Comparison of ENCODE assay signal across 9 cellular contexts in the genomic region with DNA sequence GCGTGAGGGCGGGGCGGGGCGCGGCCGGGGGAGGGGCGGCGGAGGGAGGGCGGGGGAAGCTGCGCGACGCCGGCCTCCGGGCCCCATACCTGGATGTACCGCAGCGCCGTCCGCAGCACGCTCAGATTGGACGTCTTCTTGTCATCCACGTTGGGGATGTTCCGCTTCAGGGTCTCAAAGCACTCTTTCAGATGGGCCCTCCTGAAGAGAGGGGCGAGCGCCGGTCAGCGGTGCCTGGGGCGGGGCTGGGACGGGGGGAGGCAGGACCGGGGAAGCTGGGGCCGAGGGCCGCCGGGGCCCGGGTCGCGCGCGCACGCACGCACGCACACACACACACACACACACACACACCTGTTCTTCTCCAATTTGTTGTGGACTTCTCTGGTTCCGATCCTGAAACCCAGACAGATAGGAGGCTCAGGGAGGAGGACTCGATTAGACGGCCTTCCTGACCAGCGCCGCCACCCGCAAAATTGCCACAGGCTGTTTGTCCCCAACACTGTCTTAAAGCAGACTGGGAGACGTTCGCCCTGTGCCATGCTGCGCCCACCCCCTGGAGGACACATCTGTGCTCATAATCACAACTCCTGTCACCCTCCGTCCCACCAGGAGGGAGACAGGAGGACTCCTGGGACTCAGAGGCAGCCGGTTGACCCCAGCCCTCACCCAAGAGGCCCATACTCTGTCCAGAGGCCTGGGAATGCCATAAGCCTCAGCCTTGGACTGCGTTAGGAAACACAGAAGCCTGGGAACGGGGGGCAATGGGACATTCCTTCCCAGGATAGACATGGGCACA. TPM values are rescaled to one million over a fixed set of nuclear protein-coding genes. Genes with fewer than 3 reads are reported as not detected.
DNase-seq lines count a peak whose midpoint lies in the region; ATAC-seq, FAIRE-seq and TF ChIP-seq lines count a peak whose summit lies in the region.
"Had no signal": no experiment of that assay in that cellular context is flagged by ENCODE, and none has a peak within 500 bp of the region (broad histone marks: within the 10 kb centered on the region; RNA-seq: fewer than 3 reads in every experiment).

No MANE protein-coding gene starts in this region.

- peaks cover 69% of the 10 kb centered on the region for H3K4me1 Mint-ChIP-seq in activated CD4-positive, alpha-beta T cell treated with anti-CD3 and anti-CD28 coated beads, Interleukin-2, amount 10 ng/mL, durations not matched to agents 7 days and 5 days
- peaks cover 44% of the 10 kb centered on the region for H3K4me1 Mint-ChIP-seq in astrocyte (ENCODE audit: low read depth, unreplicated experiment)

- POLR2A ChIA-PET in activated CD4-positive, alpha-beta T cell treated with anti-CD3 and anti-CD28 coated beads, Interleukin-2, amount 10 ng/mL, durations not matched to agents 7 days and 5 days (lab: Charles Lee), result interaction anchor here (0.5 kb wide), 1 partner anchor 9 kb away, joined by 4 read pairs; no protein-coding TSS in a partner anchor

- no peaks in the 10 kb centered on the region for H3K9me3 ChIP-seq in astrocyte (ENCODE audit: insufficient read depth, low read depth, low read length)
- no peaks in the 10 kb centered on the region for H3K9me3 ChIP-seq in liver (ENCODE audit: control insufficient read depth in 4 of 4, low read length in 3 of 4)
- no peaks in the 10 kb centered on the region for H3K9me3 ChIP-seq in tibial artery

- no peaks in the 10 kb centered on the region for H3K27me3 ChIP-seq in astrocyte (ENCODE audit: insufficient read depth, low read length)
- no peaks in the 10 kb centered on the region for H3K27me3 ChIP-seq in liver (ENCODE audit: control insufficient read depth in 4 of 4, insufficient read depth in 4 of 4, low read length in 3 of 4)
- H3K27me3 ChIP-seq in tibial artery, result no peaks in the 10 kb centered on the region

- H3K4me3 Mint-ChIP-seq in activated CD4-positive, alpha-beta T cell treated with anti-CD3 and anti-CD28 coated beads, Interleukin-2, amount 10 ng/mL, durations not matched to agents 7 days and 5 days, result peak overlapping the region; percentile 75
- peak overlapping the region; percentile 83 for H3K4me3 Mint-ChIP-seq in astrocyte (ENCODE audit: unreplicated experiment)

- H3K4me1 ChIP-seq in astrocyte (ENCODE audit: insufficient read depth, low read length) (peaks cover 59% of the 10 kb centered on the region), liver (ENCODE audit: control insufficient read depth in 4 of 4, insufficient read depth in 4 of 4, low read length in 3 of 4) (peaks cover 16 to 51% (median 37%) of the 10 kb centered on the region in 4 donors), tibial artery (peaks cover 18 to 79% (median 67%) of the 10 kb centered on the region in 4 donors)

- ATAC-seq in HG03025 (IDR thresholded peaks at IDR 0.05; ENCODE audit: low FRiP score, unreplicated experiment) (no peak), GM19467 (IDR thresholded peaks at IDR 0.05; ENCODE audit: unreplicated experiment) (no peak)

- DNase-seq in activated CD4-positive, alpha-beta T cell treated with anti-CD3 and anti-CD28 coated beads, Interleukin-2, amount 10 ng/mL, durations not matched to agents 7 days and 5 days, result peak; percentile 28
- DNase-seq in activated CD4-positive, alpha-beta T cell treated with anti-CD3 and anti-CD28 coated beads, Interleukin-2, amount 50 U/mL, for 4 hours, result no peak
- DNase-seq in astrocyte (ENCODE audit: low read depth) (no peak), tibial artery (no peak), iPS-NIHi11 (ENCODE audit: low spot score) (no peak)

- FAIRE-seq in astrocyte (lab: Jason Lieb, UNC), result no peak
- FAIRE-seq: G401.6 had no signal

- H3K36me3 Mint-ChIP-seq in activated CD4-positive, alpha-beta T cell treated with anti-CD3 and anti-CD28 coated beads, Interleukin-2, amount 10 ng/mL, durations not matched to agents 7 days and 5 days (ENCODE audit: low read depth), result peaks cover 15% of the 10 kb centered on the region
- H3K36me3 Mint-ChIP-seq in astrocyte (ENCODE audit: low read depth, unreplicated experiment), result peaks cover 1% of the 10 kb centered on the region

- intact Hi-C loops in tibial artery (cut with DNase I; ENCODE audit: low total_unique reads), result no loop called here

- H4K20me1 ChIP-seq in astrocyte (ENCODE audit: insufficient read depth, low read length), result peaks cover 54% of the 10 kb centered on the region

- WGBS in liver, result 39% methylated on average over 53 of the region's 53 CpGs

- H3K4me3 ChIP-seq in astrocyte (ENCODE audit: insufficient read depth, low read depth, low read length) (peak overlapping the region; percentile 31), liver (ENCODE audit: low read depth in 1 of 3, low read length in 3 of 3) (peak overlapping the region in 1 of 3 donors; percentile 68), tibial artery (peak overlapping the region; percentile 84 to 88)

- peak overlapping the region; percentile 83 for H3K27ac Mint-ChIP-seq in activated CD4-positive, alpha-beta T cell treated with anti-CD3 and anti-CD28 coated beads, Interleukin-2, amount 10 ng/mL, durations not matched to agents 7 days and 5 days
- peak overlapping the region; percentile 86 for H3K27ac Mint-ChIP-seq in astrocyte (ENCODE audit: unreplicated experiment)

- H3K36me3 ChIP-seq in astrocyte (ENCODE audit: insufficient read depth, low read length) (peaks cover 5% of the 10 kb centered on the region), liver (ENCODE audit: control insufficient read depth in 4 of 4, insufficient read depth in 3 of 4, low read depth in 1 of 4, low read length in 3 of 4) (no peaks in the 10 kb centered on the region), tibial artery (peaks cover 0 to 6% (median 0%) of the 10 kb centered on the region in 3 donors)

- H3K27me3 Mint-ChIP-seq in activated CD4-positive, alpha-beta T cell treated with anti-CD3 and anti-CD28 coated beads, Interleukin-2, amount 10 ng/mL, durations not matched to agents 7 days and 5 days, result no peaks in the 10 kb centered on the region
- H3K27me3 Mint-ChIP-seq in astrocyte (ENCODE audit: low read depth, unreplicated experiment), result no peaks in the 10 kb centered on the region

- peak overlapping the region; percentile 35 for H3K27ac ChIP-seq in astrocyte (ENCODE audit: low read depth, low read length)
- peak overlapping the region; percentile 100 for H3K27ac ChIP-seq in liver (ENCODE audit: low read depth in 1 of 2, low read length in 2 of 2)
- peak overlapping the region; percentile 91 to 100 for H3K27ac ChIP-seq in tibial artery

- no peak for TF ChIP-seq CTCF in astrocyte (IDR thresholded peaks at IDR 0.05; ENCODE audit: insufficient read depth, low read depth, low read length)
- no peak for TF ChIP-seq CTCF in liver (IDR thresholded peaks at IDR 0.05; ENCODE audit: low read depth, low read length, missing input control)
- no peak for TF ChIP-seq CTCF in tibial artery (IDR thresholded peaks at IDR 0.05)

- H2AFZ ChIP-seq in astrocyte (ENCODE audit: low read depth, low read length), result no peak overlapping the region

- peak overlapping the region; percentile 96 for H3K4me2 ChIP-seq in astrocyte (ENCODE audit: low read length)

- H3K9ac ChIP-seq in astrocyte (ENCODE audit: low read length), result peak overlapping the region; percentile 59
- peak overlapping the region in 1 of 2 donors; percentile 43 for H3K9ac ChIP-seq in liver (ENCODE audit: low read depth in 1 of 2, low read length in 2 of 2)

- TF ChIP-seq RAD21 in liver (IDR thresholded peaks at IDR 0.05), result no peak

- CTCF ChIA-PET in activated CD4-positive, alpha-beta T cell treated with anti-CD3 and anti-CD28 coated beads, Interleukin-2, amount 10 ng/mL, durations not matched to agents 7 days and 5 days (lab: Charles Lee), result interaction anchor here (1.0 to 2.3 kb wide), 3 partner anchors 7 to 25 kb away, joined by 3 to 15 read pairs (median 4); no protein-coding TSS in a partner anchor

- H3K79me2 ChIP-seq in astrocyte (ENCODE audit: insufficient read depth, low read length), result peaks cover 71% of the 10 kb centered on the region

- no peaks in the 10 kb centered on the region for H3K9me3 Mint-ChIP-seq in activated CD4-positive, alpha-beta T cell treated with anti-CD3 and anti-CD28 coated beads, Interleukin-2, amount 10 ng/mL, durations not matched to agents 7 days and 5 days
- no peaks in the 10 kb centered on the region for H3K9me3 Mint-ChIP-seq in astrocyte (ENCODE audit: unreplicated experiment)

TF ChIP-seq in liver, 16 proteins besides CTCF, POLR2A, EP300 and RAD21 (continues in another document):
- TF ChIP-seq, protein P1, sequence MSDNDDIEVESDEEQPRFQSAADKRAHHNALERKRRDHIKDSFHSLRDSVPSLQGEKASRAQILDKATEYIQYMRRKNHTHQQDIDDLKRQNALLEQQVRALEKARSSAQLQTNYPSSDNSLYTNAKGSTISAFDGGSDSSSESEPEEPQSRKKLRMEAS (IDR thresholded peaks at IDR 0.05), result no peak
- TF ChIP-seq YY1 (IDR thresholded peaks at IDR 0.05) (no peak), TAF1 (conservative IDR thresholded peaks at IDR 0.05) (no peak), FOXA2 (IDR thresholded peaks at IDR 0.05) (no peak), GABPA (IDR thresholded peaks at IDR 0.05 in 1 of 2, conservative IDR thresholded peaks at IDR 0.05 in 1 of 2) (no peak), EGR1 (IDR thresholded peaks at IDR 0.05; ENCODE audit: low read depth in 2 of 2) (no peak), NR2F2 (IDR thresholded peaks at IDR 0.05) (no peak), HNF4G (IDR thresholded peaks at IDR 0.05) (no peak), SP1 (IDR thresholded peaks at IDR 0.05) (no peak)

RNA-seq across cellular contexts. Expression of a gene that starts 6.7 kb away (rescaled TPM):
- total RNA-seq in activated CD4-positive, alpha-beta T cell treated with anti-CD3 and anti-CD28 coated beads, Interleukin-2, amount 10 ng/mL, durations not matched to agents 7 days and 5 days, result 10 to 100 TPM; 24.2 to 31.1 TPM
- total RNA-seq in astrocyte (22.5 and 29.1 TPM in 2 replicates), liver (1 to 10 TPM; 2.8 to 5.0 TPM)
- 1 to 10 TPM; 1.7 to 2.5 TPM for polyA plus RNA-seq in liver

RNA-seq across cellular contexts. Expression of a gene that starts 56.9 kb away (rescaled TPM):
- 10 to 100 TPM; 58.3 to 61.6 TPM for total RNA-seq in activated CD4-positive, alpha-beta T cell treated with anti-CD3 and anti-CD28 coated beads, Interleukin-2, amount 10 ng/mL, durations not matched to agents 7 days and 5 days
- total RNA-seq in astrocyte (51.8 and 62.1 TPM in 2 replicates), liver (10 to 100 TPM; 12.4 to 17.5 TPM)
- 10 to 100 TPM in 1 of 2 donors, 1 to 10 TPM in 1; 5.5 to 12.4 TPM for polyA plus RNA-seq in liver

RNA-seq across cellular contexts. Expression of a gene that starts 57.9 kb away (rescaled TPM):
- 10 to 100 TPM; 27.2 to 27.4 TPM for total RNA-seq in activated CD4-positive, alpha-beta T cell treated with anti-CD3 and anti-CD28 coated beads, Interleukin-2, amount 10 ng/mL, durations not matched to agents 7 days and 5 days
- total RNA-seq in astrocyte (36.4 and 37.6 TPM in 2 replicates), liver (10 to 100 TPM; 18.1 to 27.0 TPM)
- polyA plus RNA-seq in liver, result 1 to 10 TPM; 6.5 to 9.6 TPM

Comparison
In these comparisons a context has a peak if more than half of its experiments do, and no peak if none do; other contexts are left out.
1. H3K27ac ChIP-seq: peak in every context shown above with its lines; median percentile 100 in liver; 96 in tibial artery; 35 in astrocyte.